In the genomic region with DNA sequence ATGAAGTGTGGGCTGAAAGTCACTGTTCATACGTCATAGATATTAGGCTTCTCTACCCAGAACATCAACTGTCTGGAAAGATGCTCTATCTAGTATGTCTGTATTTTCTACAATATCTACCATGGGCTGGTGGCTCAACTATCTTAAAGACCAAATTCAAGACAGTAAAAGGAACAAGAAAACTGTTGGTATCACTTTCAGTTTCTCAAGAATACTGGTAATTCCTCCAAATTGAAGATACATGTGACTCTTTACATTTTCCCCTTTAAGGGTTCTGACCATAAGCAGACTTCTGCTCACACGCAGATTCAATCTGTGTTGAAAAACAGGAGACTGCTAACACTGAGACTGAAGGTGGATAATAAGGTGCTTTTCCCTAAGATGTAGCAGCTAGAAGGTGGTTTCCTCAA, we compare ENCODE assay signal across 9 cellular contexts.
DNase-seq lines count a peak whose midpoint lies in the region; ATAC-seq lines count a peak whose summit lies in the region.
"Had no signal": no experiment of that assay in that cellular context is flagged by ENCODE, and none has a peak within 500 bp of the region (broad histone marks: within the 10 kb centered on the region; RNA-seq: fewer than 3 reads in every experiment).

No MANE protein-coding gene starts in this region.

- DNase-seq in CD1c-positive myeloid dendritic cell (ENCODE audit: extremely low spot score): peak; percentile 79
- no peak for DNase-seq in central memory CD8-positive, alpha-beta T cell (ENCODE audit: low spot score in 2 of 2)
- DNase-seq in RPMI8226: no peak
- no peak for DNase-seq in cortex of kidney (lab: John Stamatoyannopoulos, UW)
- DNase-seq: heart right ventricle had no signal

- H3K9me3 Mint-ChIP-seq in central memory CD8-positive, alpha-beta T cell: no peaks in the 10 kb centered on the region

- H3K4me1 Mint-ChIP-seq in central memory CD8-positive, alpha-beta T cell: peaks cover 85% of the 10 kb centered on the region

- no peaks in the 10 kb centered on the region for H3K27me3 Mint-ChIP-seq in central memory CD8-positive, alpha-beta T cell

- ATAC-seq in GM19463 (IDR thresholded peaks at IDR 0.05; ENCODE audit: unreplicated experiment) (peak; percentile 49), HG03469 (IDR thresholded peaks at IDR 0.05; ENCODE audit: unreplicated experiment) (peak; percentile 34), GM19467 (IDR thresholded peaks at IDR 0.05; ENCODE audit: unreplicated experiment) (no peak), GM21390 (IDR thresholded peaks at IDR 0.05; ENCODE audit: unreplicated experiment) (no peak)
- peak; percentile 56 for ATAC-seq in central memory CD8-positive, alpha-beta T cell (replicated peaks; ENCODE audit: extremely low read depth, poor library complexity, severe bottlenecking)

- H3K4me3 Mint-ChIP-seq in central memory CD8-positive, alpha-beta T cell: peak overlapping the region; percentile 69

- H3K36me3 Mint-ChIP-seq in central memory CD8-positive, alpha-beta T cell (ENCODE audit: insufficient read depth): peaks cover 15% of the 10 kb centered on the region

- H3K27ac Mint-ChIP-seq in central memory CD8-positive, alpha-beta T cell (ENCODE audit: low read depth): peak overlapping the region; percentile 88

Comparison
In these comparisons a context has a peak if more than half of its experiments do, and no peak if none do; other contexts are left out.
1. ATAC-seq: peak in GM19463 (single experiment), HG03469 (single experiment) and central memory CD8-positive, alpha-beta T cell (single experiment); none in GM19467 (single experiment) and GM21390 (single experiment).